9 cellular contexts compared by ENCODE assay signal in the genomic region with DNA sequence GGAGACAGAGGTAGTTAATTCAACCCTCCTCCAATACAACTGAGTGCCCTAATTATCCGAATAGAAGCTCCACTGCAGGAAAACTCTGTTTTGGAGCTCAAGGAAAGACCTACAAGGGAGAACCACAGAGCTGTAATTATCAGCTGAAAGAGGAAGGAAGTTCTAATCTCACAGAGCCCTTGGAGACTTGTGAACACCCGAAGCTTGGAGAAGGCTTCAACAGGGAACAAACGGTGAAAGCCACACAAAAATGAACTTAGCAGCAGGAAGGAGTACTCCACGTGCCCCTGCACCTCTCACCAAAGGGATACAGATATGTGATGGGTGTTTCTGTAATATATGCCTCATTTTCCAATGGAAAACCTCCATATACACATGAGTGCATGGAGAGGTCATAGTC.
"Had no signal": no experiment of that assay in that cellular context is flagged by ENCODE, and none has a peak within 500 bp of the region (broad histone marks: within the 10 kb centered on the region; RNA-seq: fewer than 3 reads in every experiment).

No MANE protein-coding gene starts in this region.

- H3K9me3 ChIP-seq: breast epithelium, stomach, vagina had no signal

- ATAC-seq: esophagus mucosa had no signal

- H3K27me3 ChIP-seq: breast epithelium, vagina had no signal

- H3K36me3 ChIP-seq: breast epithelium, stomach, vagina had no signal

- DNase-seq: activated CD4-positive, alpha-beta memory T cell treated with anti-CD3 and anti-CD28 coated beads for 36 hours; activated naive CD8-positive, alpha-beta T cell treated with anti-CD3 and anti-CD28 coated beads, Interleukin-2, amount 10 ng/mL, durations not matched to agents 7 days and 5 days; retina; stimulated activated CD4-positive, alpha-beta T cell treated with anti-CD3 and anti-CD28 coated beads, Interleukin-4, amount 100 ng/mL, for 4 hours; stomach had no signal

- H3K4me1 ChIP-seq: breast epithelium, vagina had no signal

- H3K4me3 ChIP-seq: breast epithelium, stomach, vagina had no signal

- H3K9me3 Mint-ChIP-seq: activated CD4-positive, alpha-beta memory T cell treated with anti-CD3 and anti-CD28 coated beads for 36 hours; activated naive CD8-positive, alpha-beta T cell treated with anti-CD3 and anti-CD28 coated beads, Interleukin-2, amount 10 ng/mL, durations not matched to agents 7 days and 5 days; neural crest cell had no signal

- H3K27ac Mint-ChIP-seq: activated CD4-positive, alpha-beta memory T cell treated with anti-CD3 and anti-CD28 coated beads for 36 hours; activated naive CD8-positive, alpha-beta T cell treated with anti-CD3 and anti-CD28 coated beads, Interleukin-2, amount 10 ng/mL, durations not matched to agents 7 days and 5 days had no signal

- H3K4me3 Mint-ChIP-seq: activated CD4-positive, alpha-beta memory T cell treated with anti-CD3 and anti-CD28 coated beads for 36 hours; activated naive CD8-positive, alpha-beta T cell treated with anti-CD3 and anti-CD28 coated beads, Interleukin-2, amount 10 ng/mL, durations not matched to agents 7 days and 5 days; neural crest cell had no signal

- H3K36me3 Mint-ChIP-seq: activated CD4-positive, alpha-beta memory T cell treated with anti-CD3 and anti-CD28 coated beads for 36 hours; activated naive CD8-positive, alpha-beta T cell treated with anti-CD3 and anti-CD28 coated beads, Interleukin-2, amount 10 ng/mL, durations not matched to agents 7 days and 5 days had no signal

- H3K27ac ChIP-seq: breast epithelium, stomach, vagina had no signal

- H3K4me1 Mint-ChIP-seq: activated naive CD8-positive, alpha-beta T cell treated with anti-CD3 and anti-CD28 coated beads, Interleukin-2, amount 10 ng/mL, durations not matched to agents 7 days and 5 days had no signal
